In the genomic region with DNA sequence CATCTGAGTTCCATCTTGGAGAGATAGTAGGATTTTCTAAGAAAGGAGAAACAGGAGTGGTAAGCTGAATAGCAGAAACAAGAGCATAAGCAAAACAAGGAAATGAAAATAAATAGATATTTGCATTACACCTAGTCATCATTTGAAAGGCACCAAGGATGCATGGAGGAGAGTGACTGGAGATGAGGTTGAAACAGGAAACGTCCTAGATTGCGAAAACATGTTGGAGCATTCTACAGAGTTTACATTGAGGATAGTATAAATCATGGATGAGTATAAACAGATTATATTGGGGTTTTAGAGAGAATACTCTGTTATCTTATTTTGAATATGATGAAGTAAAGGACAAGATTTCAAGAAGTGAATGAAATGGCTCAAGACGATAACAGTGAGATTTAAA, we compare ENCODE assay signal across 29 cellular contexts.
"Had no signal": no experiment of that assay in that cellular context is flagged by ENCODE, and none has a peak within 500 bp of the region (broad histone marks: within the 10 kb centered on the region; RNA-seq: fewer than 3 reads in every experiment).

No MANE protein-coding gene starts in this region.

- ATAC-seq: activated naive CD4-positive, alpha-beta T cell treated with anti-CD3 and anti-CD28 coated beads, Interleukin-2, amount 50 U/mL, for 72 hours; activated T-cell treated with anti-CD3 and anti-CD28 coated beads, Interleukin-2, amount 50 U/mL, for 72 hours; gastroesophageal sphincter; WTC11 had no signal

- H3K36me3 Mint-ChIP-seq: activated naive CD4-positive, alpha-beta T cell treated with anti-CD3 and anti-CD28 coated beads, Interleukin-2, amount 10 ng/mL, durations not matched to agents 7 days and 5 days; activated naive CD4-positive, alpha-beta T cell treated with anti-CD3 and anti-CD28 coated beads, Interleukin-2, amount 50 U/mL, for 72 hours; activated naive CD8-positive, alpha-beta T cell treated with anti-CD3 and anti-CD28 coated beads, Interleukin-2, amount 10 ng/mL, durations not matched to agents 7 days and 5 days had no signal

- H3K27me3 ChIP-seq: brain microvascular endothelial cell, colonic mucosa, esophagus squamous epithelium, gastroesophageal sphincter had no signal

- H3K4me3 ChIP-seq: colonic mucosa, esophagus squamous epithelium, gastroesophageal sphincter had no signal

- H3K36me3 ChIP-seq: brain microvascular endothelial cell, colonic mucosa, esophagus squamous epithelium, gastroesophageal sphincter had no signal

- H3K27me3 Mint-ChIP-seq: activated CD4-positive, alpha-beta memory T cell treated with anti-CD3 and anti-CD28 coated beads, Interleukin-2, amount 10 ng/mL, durations not matched to agents 7 days and 5 days; activated CD4-positive, alpha-beta T cell treated with anti-CD3 and anti-CD28 coated beads, Interleukin-2, amount 10 ng/mL, durations not matched to agents 7 days and 5 days; activated naive CD4-positive, alpha-beta T cell treated with anti-CD3 and anti-CD28 coated beads, Interleukin-2, amount 10 ng/mL, durations not matched to agents 7 days and 5 days; activated naive CD8-positive, alpha-beta T cell treated with anti-CD3 and anti-CD28 coated beads, Interleukin-2, amount 10 ng/mL, durations not matched to agents 7 days and 5 days; activated T-cell treated with anti-CD3 and anti-CD28 coated beads, Interleukin-2, amount 50 U/mL, for 24 hours had no signal

- DNase-seq: activated CD4-positive, alpha-beta memory T cell treated with anti-CD3 and anti-CD28 coated beads, Interleukin-2, amount 10 ng/mL, durations not matched to agents 7 days and 5 days; activated CD4-positive, alpha-beta T cell treated with anti-CD3 and anti-CD28 coated beads for 1 hour; activated CD4-positive, alpha-beta T cell treated with anti-CD3 and anti-CD28 coated beads for 4 hours; activated CD4-positive, alpha-beta T cell treated with anti-CD3 and anti-CD28 coated beads, Interleukin-2, amount 10 ng/mL, durations not matched to agents 7 days and 5 days; activated CD4-positive, alpha-beta T cell treated with anti-CD3 and anti-CD28 coated beads, Interleukin-2, amount 50 U/mL, for 4 hours; activated CD8-positive, alpha-beta memory T cell treated with anti-CD3 and anti-CD28 coated beads, Interleukin-2, amount 50 U/mL, for 48 hours; activated gamma-delta T cell; activated naive CD4-positive, alpha-beta T cell; activated naive CD4-positive, alpha-beta T cell treated with anti-CD3 and anti-CD28 coated beads, Interleukin-2, amount 10 ng/mL, durations not matched to agents 7 days and 5 days; activated naive CD8-positive, alpha-beta T cell treated with anti-CD3 and anti-CD28 coated beads, Interleukin-2, amount 10 ng/mL, durations not matched to agents 7 days and 5 days; activated T-cell treated with anti-CD3 and anti-CD28 coated beads for 4 hours; activated T-cell treated with anti-CD3 and anti-CD28 coated beads, Interleukin-2, amount 50 U/mL, for 24 hours; activated T-cell treated with anti-CD3 and anti-CD28 coated beads, Interleukin-2, amount 50 U/mL, for 72 hours; amniotic stem cell; anterior cingulate cortex; brain microvascular endothelial cell; caudate nucleus; colonic mucosa; effector CD8-positive, alpha-beta T cell; esophagus squamous epithelium; foreskin melanocyte; head of caudate nucleus; hippocampal formation; T-helper 2 cell had no signal

- H3K27ac ChIP-seq: brain microvascular endothelial cell, colonic mucosa, epithelial cell of prostate, esophagus squamous epithelium, gastroesophageal sphincter, VCaP had no signal

- H3K4me3 Mint-ChIP-seq: activated CD4-positive, alpha-beta memory T cell treated with anti-CD3 and anti-CD28 coated beads, Interleukin-2, amount 10 ng/mL, durations not matched to agents 7 days and 5 days; activated CD4-positive, alpha-beta T cell treated with anti-CD3 and anti-CD28 coated beads, Interleukin-2, amount 10 ng/mL, durations not matched to agents 7 days and 5 days; activated naive CD4-positive, alpha-beta T cell treated with anti-CD3 and anti-CD28 coated beads, Interleukin-2, amount 10 ng/mL, durations not matched to agents 7 days and 5 days; activated naive CD8-positive, alpha-beta T cell treated with anti-CD3 and anti-CD28 coated beads, Interleukin-2, amount 10 ng/mL, durations not matched to agents 7 days and 5 days; activated T-cell treated with anti-CD3 and anti-CD28 coated beads, Interleukin-2, amount 50 U/mL, for 24 hours; activated T-cell treated with anti-CD3 and anti-CD28 coated beads, Interleukin-2, amount 50 U/mL, for 72 hours; WTC11 had no signal

- H3K9me3 ChIP-seq: colonic mucosa had no signal

- H3K4me1 Mint-ChIP-seq: activated CD4-positive, alpha-beta memory T cell treated with anti-CD3 and anti-CD28 coated beads, Interleukin-2, amount 10 ng/mL, durations not matched to agents 7 days and 5 days; activated CD4-positive, alpha-beta T cell treated with anti-CD3 and anti-CD28 coated beads, Interleukin-2, amount 10 ng/mL, durations not matched to agents 7 days and 5 days; activated naive CD4-positive, alpha-beta T cell treated with anti-CD3 and anti-CD28 coated beads, Interleukin-2, amount 10 ng/mL, durations not matched to agents 7 days and 5 days; activated naive CD8-positive, alpha-beta T cell treated with anti-CD3 and anti-CD28 coated beads, Interleukin-2, amount 10 ng/mL, durations not matched to agents 7 days and 5 days had no signal

- H3K27ac Mint-ChIP-seq: activated CD4-positive, alpha-beta memory T cell treated with anti-CD3 and anti-CD28 coated beads, Interleukin-2, amount 10 ng/mL, durations not matched to agents 7 days and 5 days; activated CD4-positive, alpha-beta T cell treated with anti-CD3 and anti-CD28 coated beads, Interleukin-2, amount 10 ng/mL, durations not matched to agents 7 days and 5 days; activated naive CD4-positive, alpha-beta T cell treated with anti-CD3 and anti-CD28 coated beads, Interleukin-2, amount 10 ng/mL, durations not matched to agents 7 days and 5 days; activated naive CD4-positive, alpha-beta T cell treated with anti-CD3 and anti-CD28 coated beads, Interleukin-2, amount 50 U/mL, for 72 hours; activated naive CD8-positive, alpha-beta T cell treated with anti-CD3 and anti-CD28 coated beads, Interleukin-2, amount 10 ng/mL, durations not matched to agents 7 days and 5 days; activated T-cell treated with anti-CD3 and anti-CD28 coated beads, Interleukin-2, amount 50 U/mL, for 24 hours; activated T-cell treated with anti-CD3 and anti-CD28 coated beads, Interleukin-2, amount 50 U/mL, for 72 hours; WTC11 had no signal

- H3K4me1 ChIP-seq: colonic mucosa, esophagus squamous epithelium, gastroesophageal sphincter had no signal
